Comparison of ENCODE assay signal across 16 cellular contexts in the genomic region with DNA sequence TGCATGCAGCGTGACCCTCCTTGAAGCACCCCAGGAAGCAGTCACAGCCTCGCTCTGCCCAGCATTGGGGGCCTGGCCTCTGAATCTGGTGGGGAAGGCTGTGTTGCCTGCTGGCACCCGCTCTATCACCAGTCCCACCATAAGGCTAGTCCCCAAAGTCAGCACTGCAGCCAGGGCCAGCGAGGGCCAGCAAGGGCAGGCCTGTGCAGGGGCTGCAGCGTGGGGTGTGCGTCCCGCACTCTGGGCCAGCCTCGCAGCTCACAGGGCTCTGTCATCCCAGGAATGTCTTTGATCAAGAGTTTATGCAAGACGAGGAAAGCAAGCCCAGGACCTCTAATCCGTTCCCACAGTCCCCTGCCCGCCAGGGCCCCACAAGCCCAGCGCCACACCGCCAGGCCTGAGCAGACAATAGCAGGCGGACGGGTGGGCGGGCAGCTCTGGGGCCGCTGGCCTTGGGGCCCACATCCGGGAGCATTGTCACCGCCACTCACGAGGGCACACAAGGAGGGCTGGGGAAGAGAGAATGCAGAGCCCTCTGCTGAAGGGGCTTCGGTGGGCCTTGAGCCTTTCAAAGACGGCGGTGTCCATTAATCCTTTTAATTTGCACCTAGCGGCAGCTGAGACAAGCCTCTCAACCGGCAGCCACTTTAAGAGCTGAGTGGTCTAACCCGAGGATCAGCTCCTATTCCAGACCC. TPM values are rescaled to one million over a fixed set of nuclear protein-coding genes. Genes with fewer than 3 reads are reported as not detected.
DNase-seq lines count a peak whose midpoint lies in the region; FAIRE-seq and TF ChIP-seq lines count a peak whose summit lies in the region.
"Had no signal": no experiment of that assay in that cellular context is flagged by ENCODE, and none has a peak within 500 bp of the region (broad histone marks: within the 10 kb centered on the region; RNA-seq: fewer than 3 reads in every experiment).

No MANE protein-coding gene starts in this region.

- CTCF ChIA-PET in Caco-2 (lab: Charles Lee) (interaction anchor here (0.8 to 5.6 kb wide), 4 partner anchors 12 to 557 kb away, joined by 3 to 44 read pairs (median 5); no protein-coding TSS in a partner anchor), endothelial cell of umbilical vein (lab: Charles Lee) (interaction anchor here (1.1 to 6.1 kb wide), 4 partner anchors 12 to 557 kb away, joined by 3 to 47 read pairs (median 6); a partner anchor contains a TSS)

- H3K9me1 ChIP-seq in endothelial cell of umbilical vein (replicated peaks; ENCODE audit: control insufficient read depth, extremely low read depth, insufficient read depth, low read length): no peaks in the 10 kb centered on the region

- H3K27ac Mint-ChIP-seq in Caco-2 (ENCODE audit: unreplicated experiment) (peak overlapping the region; percentile 14), neural crest cell (ENCODE audit: unreplicated experiment) (peak overlapping the region; percentile 92)
- H3K27ac Mint-ChIP-seq: CD4-positive, alpha-beta T cell had no signal

- H3K4me3 Mint-ChIP-seq in Caco-2 (ENCODE audit: unreplicated experiment) (peak overlapping the region; percentile 45), neural crest cell (peak overlapping the region; percentile 73)
- H3K4me3 Mint-ChIP-seq: CD4-positive, alpha-beta T cell; memory B cell had no signal

- TF ChIP-seq CTCF in Caco-2 (IDR thresholded peaks at IDR 0.05; ENCODE audit: insufficient read depth in 1 of 2, low read depth in 1 of 2, low read length in 1 of 2, severe bottlenecking in 1 of 2, unreplicated experiment in 1 of 2) (no peak), endothelial cell of umbilical vein (IDR thresholded peaks at IDR 0.05; ENCODE audit: extremely low read depth in 1 of 2, insufficient read depth in 1 of 2, low read depth in 1 of 2, low read length in 2 of 2) (no peak), neural crest cell (conservative IDR thresholded peaks at IDR 0.05) (no peak), D721Med (IDR thresholded peaks at IDR 0.05; ENCODE audit: insufficient read depth, missing control alignments) (no peak)

- no peaks in the 10 kb centered on the region for H3K9me3 ChIP-seq in Caco-2
- H3K9me3 ChIP-seq in endothelial cell of umbilical vein (replicated peaks; ENCODE audit: control insufficient read depth, insufficient read depth, low read length): no peaks in the 10 kb centered on the region
- H3K9me3 ChIP-seq: breast epithelium, prostate gland, stomach had no signal

- H3K27me3 Mint-ChIP-seq in Caco-2 (ENCODE audit: insufficient read depth, unreplicated experiment) (no peaks in the 10 kb centered on the region), neural crest cell (ENCODE audit: low read depth) (peaks cover 18% of the 10 kb centered on the region)
- H3K27me3 Mint-ChIP-seq: CD4-positive, alpha-beta T cell; memory B cell had no signal

- DNase-seq in Caco-2 (peak; percentile 91 to 93), NCI-H2227 treated with DMSO at 0.1 percent for 48 hours (lab: John Stamatoyannopoulos, UW) (peak; percentile 38), endothelial cell of umbilical vein (ENCODE audit: low read depth, low spot score) (peak; percentile 39), neural crest cell (ENCODE audit: low read depth, low spot score) (peak; percentile 66), DMS153 treated with DMSO at 0.1 percent for 48 hours (lab: John Stamatoyannopoulos, UW; ENCODE audit: unreplicated experiment) (no peak), RPMI8226 (no peak), D721Med (ENCODE audit: insufficient read length, low spot score) (no peak)
- no peak for DNase-seq in activated CD4-positive, CD25-positive, alpha-beta regulatory T cell treated with anti-CD3 and anti-CD28 coated beads, Interleukin-2, amount 50 U/mL, for 72 hours
- DNase-seq: activated CD4-positive, alpha-beta T cell treated with anti-CD3 and anti-CD28 coated beads for 4 hours; NCI-H1694; stomach; SW 1271 had no signal

- H3K4me1 ChIP-seq in Caco-2 (peaks cover 42% of the 10 kb centered on the region), endothelial cell of umbilical vein (ENCODE audit: control insufficient read depth, extremely low read depth, insufficient read depth, low read length) (peaks cover 3% of the 10 kb centered on the region)
- H3K4me1 ChIP-seq: breast epithelium had no signal

- POLR2A ChIA-PET in Caco-2 (lab: Charles Lee) (interaction anchor here (0.6 to 1.3 kb wide), 6 partner anchors 8 to 981 kb away, joined by 3 to 8 read pairs (median 4); a partner anchor contains a TSS), endothelial cell of umbilical vein (lab: Charles Lee) (no interaction called here)

- intact Hi-C loops in Caco-2 (cut with micrococcal nuclease; ENCODE audit: unreplicated experiment) (loop anchor here (1.0 to 5.0 kb wide), 3 partner anchors 12 to 556 kb away; no protein-coding TSS in a partner anchor), endothelial cell of umbilical vein (cut with micrococcal nuclease) (loop anchor here (5.0 kb wide), 1 partner anchor 556 kb away; no protein-coding TSS in a partner anchor)

- peaks cover 67% of the 10 kb centered on the region for H3K36me3 Mint-ChIP-seq in Caco-2 (ENCODE audit: insufficient read depth, unreplicated experiment)
- H3K36me3 Mint-ChIP-seq in neural crest cell (ENCODE audit: low read depth): no peaks in the 10 kb centered on the region

- H3K9ac ChIP-seq in endothelial cell of umbilical vein (replicated peaks; ENCODE audit: extremely low read depth, insufficient read depth, low read length): no peak overlapping the region

- H3K79me2 ChIP-seq in endothelial cell of umbilical vein (ENCODE audit: control insufficient read depth, insufficient read depth, low read length): no peaks in the 10 kb centered on the region

- TF ChIP-seq POLR2A in endothelial cell of umbilical vein (IDR thresholded peaks at IDR 0.05; ENCODE audit: low read depth, low read length): no peak

- H3K9me3 Mint-ChIP-seq in Caco-2 (ENCODE audit: unreplicated experiment) (no peaks in the 10 kb centered on the region), neural crest cell (no peaks in the 10 kb centered on the region)
- H3K9me3 Mint-ChIP-seq: CD4-positive, alpha-beta T cell; memory B cell had no signal

- BruUV-seq in Caco-2 (replicated peaks; lab: Mats Ljungman, UMichigan) (no TSS peak), endothelial cell of umbilical vein (replicated peaks; lab: Mats Ljungman, UMichigan) (no TSS peak)

- no peak overlapping the region for H2AFZ ChIP-seq in endothelial cell of umbilical vein (ENCODE audit: low read depth, low read length)

- H3K4me3 ChIP-seq in Caco-2 (ENCODE audit: low read depth, low read length) (no peak overlapping the region), endothelial cell of umbilical vein (replicated peaks in 1 of 3; ENCODE audit: insufficient read depth in 1 of 3, low read depth in 1 of 3, low read length in 3 of 3) (no peak overlapping the region)
- H3K4me3 ChIP-seq: breast epithelium, prostate gland, stomach had no signal

- no peaks in the 10 kb centered on the region for H4K20me1 ChIP-seq in endothelial cell of umbilical vein (replicated peaks; ENCODE audit: control insufficient read depth, extremely low read depth, insufficient read depth, low read length)

- no peaks in the 10 kb centered on the region for H3K27me3 ChIP-seq in Caco-2 (replicated peaks; ENCODE audit: control insufficient read depth, insufficient read depth, low read length)
- no peaks in the 10 kb centered on the region for H3K27me3 ChIP-seq in endothelial cell of umbilical vein (ENCODE audit: control insufficient read depth in 2 of 2, insufficient read depth in 2 of 2, low read length in 2 of 2)
- H3K27me3 ChIP-seq: breast epithelium, stomach had no signal

- H3K27ac ChIP-seq in endothelial cell of umbilical vein (ENCODE audit: insufficient read depth, low read depth, low read length): no peak overlapping the region
- H3K27ac ChIP-seq: breast epithelium, prostate gland, stomach had no signal

- H3K4me1 Mint-ChIP-seq in Caco-2 (ENCODE audit: low read depth, unreplicated experiment): peaks cover 35% of the 10 kb centered on the region
- H3K4me1 Mint-ChIP-seq in neural crest cell: peaks cover 53% of the 10 kb centered on the region
- H3K4me1 Mint-ChIP-seq: memory B cell had no signal

- dilution Hi-C loops in endothelial cell of umbilical vein (cut with MboI; ENCODE audit: extremely low pct_ligation_motif_present, low sequenced_read_pairs): loop anchor here (25.0 kb wide), 1 partner anchor 546 kb away; no protein-coding TSS in a partner anchor

- H3K36me3 ChIP-seq in Caco-2 (ENCODE audit: control insufficient read depth, insufficient read depth, low read length): 0 out of 2 replicates have a peak, but pooled peaks cover 1% of the 10 kb centered on the region
- H3K36me3 ChIP-seq in endothelial cell of umbilical vein (ENCODE audit: control insufficient read depth in 2 of 2, extremely low read depth in 1 of 2, insufficient read depth in 2 of 2, low read length in 2 of 2): peaks cover 0 to 4% of the 10 kb centered on the region in 2 experiments
- H3K36me3 ChIP-seq: breast epithelium, prostate gland had no signal

- H3K4me2 ChIP-seq in endothelial cell of umbilical vein (ENCODE audit: insufficient read depth, low read length): no peak overlapping the region

- FAIRE-seq in endothelial cell of umbilical vein (lab: Jason Lieb, UNC) (no peak), D721Med (lab: Jason Lieb, UNC) (no peak)

RNA-seq across cellular contexts. Expression of a gene that starts 17.1 kb away (rescaled TPM):
- total RNA-seq in Caco-2 (2022): 49.3 and 51.3 TPM in 2 replicates
- total RNA-seq in endothelial cell of umbilical vein: 27.3 and 30.9 TPM in 2 replicates
- 22.1 and 26.8 TPM in 2 replicates for polyA plus RNA-seq in endothelial cell of umbilical vein
- 19.8 and 23.3 TPM in 2 replicates for polyA plus RNA-seq in endothelial cell of umbilical vein (2011; cell fraction: cytosol; rRNA removed)
- 47.9 and 48.3 TPM in 2 replicates for polyA plus RNA-seq in endothelial cell of umbilical vein (2011; cell fraction: nucleus; rRNA removed)
- 19.3 and 22.6 TPM in 2 replicates for polyA plus RNA-seq in endothelial cell of umbilical vein (2012)
- 17.2 and 22.0 TPM in 2 replicates for polyA minus RNA-seq in endothelial cell of umbilical vein
- polyA minus RNA-seq in endothelial cell of umbilical vein (2011; cell fraction: cytosol; rRNA and poly(A)+ RNA removed): 12.4 TPM
- polyA minus RNA-seq in endothelial cell of umbilical vein (2011; cell fraction: nucleus; rRNA and poly(A)+ RNA removed): 25.4 and 26.6 TPM in 2 replicates
- 24.7 and 26.6 TPM in 2 replicates for total RNA-seq in neural crest cell

RNA-seq across cellular contexts. Expression of a gene that starts 17.1 kb away (rescaled TPM):
- total RNA-seq in Caco-2 (2022) (288 and 331 TPM in 2 replicates), endothelial cell of umbilical vein (336 and 370 TPM in 2 replicates), neural crest cell (344 and 350 TPM in 2 replicates)
- polyA plus RNA-seq in endothelial cell of umbilical vein: 98.7 and 113 TPM in 2 replicates
- 120 and 122 TPM in 2 replicates for polyA plus RNA-seq in endothelial cell of umbilical vein (2011; cell fraction: cytosol; rRNA removed)
- polyA plus RNA-seq in endothelial cell of umbilical vein (2011; cell fraction: nucleus; rRNA removed): 102 and 108 TPM in 2 replicates
- polyA plus RNA-seq in endothelial cell of umbilical vein (2012): 207 and 276 TPM in 2 replicates
- 128 and 155 TPM in 2 replicates for polyA minus RNA-seq in endothelial cell of umbilical vein
- polyA minus RNA-seq in endothelial cell of umbilical vein (2011; cell fraction: cytosol; rRNA and poly(A)+ RNA removed): 24.0 TPM
- polyA minus RNA-seq in endothelial cell of umbilical vein (2011; cell fraction: nucleus; rRNA and poly(A)+ RNA removed): 63.3 and 131 TPM in 2 replicates

RNA-seq across cellular contexts. Expression of a gene that starts 45.8 kb away (rescaled TPM):
- 1.1 and 1.7 TPM in 2 replicates for total RNA-seq in Caco-2 (2022)
- not detected in 2 replicates for total RNA-seq in endothelial cell of umbilical vein
- 0.03 TPM in 1 of 2 replicates, not detected in the other for polyA plus RNA-seq in endothelial cell of umbilical vein
- not detected in 2 replicates for polyA plus RNA-seq in endothelial cell of umbilical vein (2011; cell fraction: cytosol; rRNA removed)
- polyA plus RNA-seq in endothelial cell of umbilical vein (2011; cell fraction: nucleus; rRNA removed): not detected in 2 replicates
- not detected in 2 replicates for polyA plus RNA-seq in endothelial cell of umbilical vein (2012)
- polyA minus RNA-seq in endothelial cell of umbilical vein: not detected in 2 replicates
- polyA minus RNA-seq in endothelial cell of umbilical vein (2011; cell fraction: cytosol; rRNA and poly(A)+ RNA removed): 0.41 TPM
- not detected in 2 replicates for polyA minus RNA-seq in endothelial cell of umbilical vein (2011; cell fraction: nucleus; rRNA and poly(A)+ RNA removed)
- total RNA-seq in neural crest cell: 0.21 and 0.34 TPM in 2 replicates
- total RNA-seq: breast epithelium; CD4-positive, alpha-beta T cell; prostate gland; stomach had no signal
- polyA plus RNA-seq: stomach had no signal

Comparison
In these comparisons a context has a peak if more than half of its experiments do, and no peak if none do; other contexts are left out.
1. DNase-seq: peak in Caco-2 (2 of 2), NCI-H2227 treated with DMSO at 0.1 percent for 48 hours (single experiment), endothelial cell of umbilical vein (single experiment) and neural crest cell (single experiment); none in DMS153 treated with DMSO at 0.1 percent for 48 hours (single experiment), activated CD4-positive, CD25-positive, alpha-beta regulatory T cell treated with anti-CD3 and anti-CD28 coated beads, Interleukin-2, amount 50 U/mL, for 72 hours (single experiment), RPMI8226 (single experiment) and D721Med (single experiment).